In genomic region chrX:17674611-17675010, GRCh38 we compare ENCODE assay signal across 22 cellular contexts.
A peak's percentile ranks its signal among the peaks of the same experiment; 100 is the strongest.
DNase-seq lines count a peak whose midpoint lies in the region; ATAC-seq and TF ChIP-seq lines count a peak whose summit lies in the region.
"Had no signal": no experiment of that assay in that cellular context is flagged by ENCODE, and none has a peak within 500 bp of the region (broad histone marks: within the 10 kb centered on the region; RNA-seq: fewer than 3 reads in every experiment).

No MANE protein-coding gene starts in this region.

- intact Hi-C loops in left lung (cut with DNase I), result no loop called here

- no peaks in the 10 kb centered on the region for H3K9me3 ChIP-seq in left lung
- H3K9me3 ChIP-seq: left ventricle myocardium inferior, upper lobe of left lung had no signal

- H3K36me3 ChIP-seq in left lung, result no peaks in the 10 kb centered on the region
- H3K36me3 ChIP-seq: left ventricle myocardium inferior, neural progenitor cell, upper lobe of left lung had no signal

- no peaks in the 10 kb centered on the region for H3K4me1 ChIP-seq in left lung
- H3K4me1 ChIP-seq: left ventricle myocardium inferior, neural progenitor cell, upper lobe of left lung had no signal

- H3K27ac ChIP-seq in left lung, result no peak overlapping the region
- H3K27ac ChIP-seq: left ventricle myocardium inferior, neural progenitor cell, SK-N-MC, upper lobe of left lung had no signal

- ATAC-seq in left lung (peak; percentile 63), GM18867 (IDR thresholded peaks at IDR 0.05; ENCODE audit: unreplicated experiment) (no peak)
- ATAC-seq: effector memory CD8-positive, alpha-beta T cell had no signal

- in situ Hi-C loops in astrocyte of the spinal cord (cut with HindIII; ENCODE audit: low sequenced_read_pairs), result no loop called here

- H3K27me3 ChIP-seq in left lung, result no peaks in the 10 kb centered on the region
- H3K27me3 ChIP-seq: neural progenitor cell, upper lobe of left lung had no signal

- H3K4me3 ChIP-seq in astrocyte of the spinal cord (ENCODE audit: low read depth, low read length) (no peak overlapping the region), left lung (no peak overlapping the region)
- H3K4me3 ChIP-seq: left ventricle myocardium inferior, neural progenitor cell, SK-N-MC, upper lobe of left lung had no signal

- DNase-seq in DMS53 (lab: John Stamatoyannopoulos, UW), result peak; percentile 45
- DNase-seq in NCI-H1092 (lab: John Stamatoyannopoulos, UW), result peak; percentile 19
- DNase-seq in astrocyte of the spinal cord (ENCODE audit: low read depth, low spot score), result peak; percentile 5
- DNase-seq in left lung, result no peak
- DNase-seq in activated gamma-delta T cell (lab: John Stamatoyannopoulos, UW), result no peak
- DNase-seq in activated CD4-positive, alpha-beta T cell treated with anti-CD3 and anti-CD28 coated beads, Interleukin-2, amount 50 U/mL, for 1 hour, result no peak
- DNase-seq in pons (ENCODE audit: low spot score), result no peak
- DNase-seq: activated B cell treated with CpG ODN at 0.5 μM for 24 hours; activated CD4-positive, alpha-beta memory T cell treated with anti-CD3 and anti-CD28 coated beads, Interleukin-2, amount 10 ng/mL, durations not matched to agents 7 days and 5 days; activated naive CD4-positive, alpha-beta T cell treated with Interleukin-2 at 50 U/mL for 16 hours; amniotic stem cell; effector memory CD8-positive, alpha-beta T cell; head of caudate nucleus; left ventricle myocardium inferior; NCI-H146; NCI-H2227 treated with DMSO at 0.1 percent for 48 hours; stimulated activated CD4-positive, alpha-beta T cell treated with anti-CD3 and anti-CD28 coated beads, Interleukin-12 subunit alpha, Interleukin-12 subunit beta, amount 100 ng/mL, for 4 hours; stimulated activated CD8-positive, alpha-beta memory T cell treated with anti-CD3 and anti-CD28 coated beads, Interleukin-4, amount 100 ng/mL, for 48 hours; upper lobe of left lung had no signal

- TF ChIP-seq CTCF in astrocyte of the spinal cord (IDR thresholded peaks at IDR 0.05; ENCODE audit: low read depth, low read length) (no peak), left lung (IDR thresholded peaks at IDR 0.05) (no peak)

Comparison
In these comparisons a context has a peak if more than half of its experiments do, and no peak if none do; other contexts are left out.
1. DNase-seq: peak in DMS53 (single experiment), NCI-H1092 (single experiment) and astrocyte of the spinal cord (single experiment); none in left lung (0 of 2), activated gamma-delta T cell (single experiment), activated CD4-positive, alpha-beta T cell treated with anti-CD3 and anti-CD28 coated beads, Interleukin-2, amount 50 U/mL, for 1 hour (single experiment) and pons (single experiment).